Comparison of ENCODE assay signal across 7 cellular contexts in genomic region chr5:1265026-1265425, GRCh38. TPM values are rescaled to one million over a fixed set of nuclear protein-coding genes. Genes with fewer than 3 reads are reported as not detected.
"Had no signal": no experiment of that assay in that cellular context is flagged by ENCODE, and none has a peak within 500 bp of the region (broad histone marks: within the 10 kb centered on the region; RNA-seq: fewer than 3 reads in every experiment).

No MANE protein-coding gene starts in this region.

- H3K4me3 ChIP-seq: GM23338, K562 had no signal

- ATAC-seq: K562 had no signal

- DNase-seq: H9, IMR-90, KG1 had no signal

RNA-seq across cellular contexts. Expression of gene TERT, which starts 29.8 kb away (rescaled TPM):
- total RNA-seq: IMR-90 had no signal
- polyA plus RNA-seq: IMR-90 had no signal

RNA-seq across cellular contexts. Expression of gene SLC6A18, which starts 39.8 kb away (rescaled TPM):
- total RNA-seq: GM23338, H1, H9, HT-29, IMR-90, K562 had no signal
- polyA plus RNA-seq: GM23338, H1, IMR-90, K562 had no signal
